7 cellular contexts compared by ENCODE assay signal in the genomic region with DNA sequence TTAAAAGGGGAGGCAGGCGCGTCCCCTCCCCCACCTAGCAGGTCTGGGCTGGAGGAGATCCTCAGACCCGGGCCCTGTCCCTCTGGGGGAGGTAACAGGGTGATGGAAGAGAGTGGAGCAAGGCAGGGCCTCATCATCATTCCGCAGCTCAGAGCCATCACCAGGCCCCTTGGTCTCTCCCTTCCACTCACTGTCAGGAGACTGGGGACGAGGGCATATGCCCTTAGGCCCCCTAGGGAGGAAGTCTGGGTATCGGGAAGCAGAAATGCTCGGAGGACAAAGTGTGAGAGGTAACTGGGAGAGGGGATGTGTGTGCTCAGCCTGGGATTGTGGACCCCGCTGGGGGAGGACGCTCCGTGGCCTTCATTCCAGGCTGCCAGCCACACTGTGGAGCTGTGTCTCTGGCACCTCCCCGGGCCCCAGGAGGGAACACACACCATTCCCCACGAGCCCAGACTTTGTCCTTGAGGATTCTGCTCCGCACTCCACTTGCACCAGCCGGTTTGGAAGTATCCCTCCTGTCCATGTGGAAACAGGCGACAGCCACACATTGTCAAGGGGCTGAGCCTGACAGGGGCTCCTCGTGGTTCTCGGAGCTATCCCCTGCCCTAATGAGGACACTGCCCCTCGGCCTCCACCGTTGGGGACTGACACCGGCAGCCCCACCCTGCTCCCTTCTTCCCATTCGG. TPM values are rescaled to one million over a fixed set of nuclear protein-coding genes. Genes with fewer than 3 reads are reported as not detected.
DNase-seq lines count a peak whose midpoint lies in the region; ATAC-seq and TF ChIP-seq lines count a peak whose summit lies in the region.

No MANE protein-coding gene starts in this region.

- H3K36me3 ChIP-seq in GM23248 (ENCODE audit: low read depth) (peaks cover 11% of the 10 kb centered on the region; the same call in 1 of the 2 replicates), SK-N-MC (ENCODE audit: insufficient read depth, low read length) (peaks cover 19% of the 10 kb centered on the region)

- H4K20me1 ChIP-seq in GM23248 (ENCODE audit: insufficient read depth) = no peaks in the 10 kb centered on the region

- DNase-seq in GM23248 (no peak), SK-N-MC (ENCODE audit: low read depth, low spot score) (no peak), fibroblast of villous mesenchyme (ENCODE audit: low read depth) (no peak), retinal pigment epithelial cell (ENCODE audit: low read depth) (no peak), NCI-H1694 treated with DMSO at 0.1 percent for 48 hours (lab: John Stamatoyannopoulos, UW) (no peak)

- ATAC-seq in GM21825 (IDR thresholded peaks at IDR 0.05; ENCODE audit: unreplicated experiment) (no peak), GM19351 (IDR thresholded peaks at IDR 0.05; ENCODE audit: unreplicated experiment) (no peak)

- 43 to 46% methylated on average over 19 to 21 of the region's 21 CpGs for WGBS in GM23248 (ENCODE audit: low coverage in 1 of 2, low lambda C conversion rate in 2 of 2, missing lambda C conversion rate in 2 of 2), 2 experiments

- TF ChIP-seq CTCF in fibroblast of villous mesenchyme (IDR thresholded peaks at IDR 0.05; ENCODE audit: insufficient read depth, low read depth, low read length) (no peak), retinal pigment epithelial cell (conservative IDR thresholded peaks at IDR 0.05; ENCODE audit: low read depth, low read length) (no peak)

- H3K4me1 ChIP-seq in GM23248 (ENCODE audit: insufficient read depth) = peaks cover 6% of the 10 kb centered on the region

- H3K4me3 ChIP-seq in GM23248 (peak overlapping the region; percentile 76), SK-N-MC (peak overlapping the region; percentile 71), fibroblast of villous mesenchyme (ENCODE audit: low read depth, low read length) (peak overlapping the region; percentile 63), retinal pigment epithelial cell (ENCODE audit: low read length) (peak overlapping the region; percentile 76)

- H3K9me2 ChIP-seq in GM23248 (ENCODE audit: insufficient read depth) = no peaks in the 10 kb centered on the region

- peak overlapping the region; percentile 77 for H3K4me2 ChIP-seq in GM23248 (ENCODE audit: unreplicated experiment)

- H3K9ac ChIP-seq in GM23248 (peak overlapping the region; percentile 74), SK-N-MC (ENCODE audit: insufficient read length) (no peak overlapping the region)

- in situ Hi-C loops in GM23248 (cut with MboI) = no loop called here

- H3K79me2 ChIP-seq in GM23248 (ENCODE audit: insufficient read depth) = no peaks in the 10 kb centered on the region

- no peaks in the 10 kb centered on the region for H3K27me3 ChIP-seq in GM23248 (replicated peaks; ENCODE audit: insufficient read depth)

- H3K9me3 ChIP-seq in GM23248 (ENCODE audit: low read depth) = no peaks in the 10 kb centered on the region
- no peaks in the 10 kb centered on the region for H3K9me3 ChIP-seq in SK-N-MC (ENCODE audit: low read depth, low read length)

- H3K27ac ChIP-seq in GM23248 = no peak overlapping the region
- H3K27ac ChIP-seq in SK-N-MC = no peak overlapping the region

- peaks cover 11% of the 10 kb centered on the region for H3F3A ChIP-seq in GM23248 (ENCODE audit: insufficient read depth)

- peak overlapping the region; percentile 90 for H2AFZ ChIP-seq in GM23248

RNA-seq across cellular contexts. Expression of gene REEP2, which starts 0.8 kb away (rescaled TPM):
- total RNA-seq in GM23248 (2014; rRNA removed; shearing (Covaris generic)) = 4.4 and 5.0 TPM in 2 replicates
- polyA plus RNA-seq in GM23248 (2016; fragmentation: Nextera tagmentation; extraction: Ambion mirVana) = 8.6 and 9.4 TPM in 2 replicates
- total RNA-seq in fibroblast of villous mesenchyme = 13.0 and 16.4 TPM in 2 replicates

RNA-seq across cellular contexts. Expression of gene EGR1, which starts 25.6 kb away (rescaled TPM):
- 14.3 and 19.0 TPM in 2 replicates for total RNA-seq in GM23248 (2014; rRNA removed; shearing (Covaris generic))
- 161 and 170 TPM in 2 replicates for polyA plus RNA-seq in GM23248 (2016; fragmentation: Nextera tagmentation; extraction: Ambion mirVana)
- total RNA-seq in fibroblast of villous mesenchyme = 3.5 and 6.1 TPM in 2 replicates
